20 cellular contexts compared by ENCODE assay signal in the genomic region with DNA sequence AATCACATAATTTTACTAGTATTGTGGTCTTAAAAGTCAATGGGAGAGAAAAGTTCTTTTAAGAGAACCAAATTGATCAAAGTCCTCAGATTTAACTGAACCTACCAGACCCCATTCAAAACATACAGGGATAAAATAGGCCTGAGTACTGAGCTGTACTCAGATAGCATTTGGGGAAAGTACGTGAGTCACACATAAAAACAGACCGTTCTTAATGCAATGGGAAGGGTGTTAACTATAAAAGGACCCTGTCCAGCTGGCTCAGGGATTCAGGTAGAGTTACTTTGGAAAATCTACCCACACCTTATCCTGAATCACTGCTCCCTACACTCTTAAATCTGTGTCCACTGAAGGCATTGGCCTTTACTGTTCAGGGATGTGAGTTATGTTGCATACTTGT.
"Had no signal": no experiment of that assay in that cellular context is flagged by ENCODE, and none has a peak within 500 bp of the region (broad histone marks: within the 10 kb centered on the region; RNA-seq: fewer than 3 reads in every experiment).

No MANE protein-coding gene starts in this region.

- H3K4me1 ChIP-seq: esophagus squamous epithelium, neural progenitor cell, pancreas, right lobe of liver, spleen, tibial nerve had no signal

- H3K27ac ChIP-seq: esophagus squamous epithelium, gastroesophageal sphincter, left lung, neural progenitor cell, pancreas, right lobe of liver, spleen, tibial nerve had no signal

- DNase-seq: effector memory CD4-positive, alpha-beta T cell; esophagus squamous epithelium; foreskin fibroblast; glutamatergic neuron; immature natural killer cell; left lung; mucosa of descending colon; naive thymus-derived CD8-positive, alpha-beta T cell; nucleus accumbens; pancreas; right lobe of liver; spleen; stimulated activated CD4-positive, alpha-beta T cell treated with anti-CD3 and anti-CD28 coated beads, Interleukin-15, amount 100 ng/mL, for 24 hours; stimulated activated CD4-positive, alpha-beta T cell treated with anti-CD3 and anti-CD28 coated beads, Interleukin-1b, Interleukin-23, amount 100 ng/mL, for 48 hours; stimulated activated CD4-positive, alpha-beta T cell treated with anti-CD3 and anti-CD28 coated beads, Interleukin-4, amount 100 ng/mL, for 24 hours had no signal

- H3K36me3 ChIP-seq: neural progenitor cell had no signal

- ATAC-seq: gastroesophageal sphincter; left lung; mucosa of descending colon; naive thymus-derived CD8-positive, alpha-beta T cell; pancreas; right lobe of liver; stimulated activated memory B cell treated with anti-CD40 and anti-IgM and Interleukin-4, amounts not matched to agents 10 μg/mL and 1 μg/mL and 100 μg/mL, for 72 hours had no signal

- H3K4me3 ChIP-seq: esophagus squamous epithelium, gastroesophageal sphincter, left lung, mucosa of descending colon, neural progenitor cell, pancreas, right lobe of liver, spleen, tibial nerve had no signal

- H3K9me3 ChIP-seq: esophagus squamous epithelium, gastroesophageal sphincter, mucosa of descending colon, pancreas, right lobe of liver, tibial nerve had no signal

- H3K4me2 ChIP-seq: neural progenitor cell had no signal

- FAIRE-seq: keratinocyte, pancreas had no signal

- H3K9ac ChIP-seq: neural progenitor cell had no signal

- H2AFZ ChIP-seq: neural progenitor cell had no signal

- H3K27me3 ChIP-seq: esophagus squamous epithelium, gastroesophageal sphincter, left lung, neural progenitor cell, pancreas, right lobe of liver, spleen, tibial nerve had no signal
